Comparison of ENCODE assay signal across 21 cellular contexts in the genomic region with DNA sequence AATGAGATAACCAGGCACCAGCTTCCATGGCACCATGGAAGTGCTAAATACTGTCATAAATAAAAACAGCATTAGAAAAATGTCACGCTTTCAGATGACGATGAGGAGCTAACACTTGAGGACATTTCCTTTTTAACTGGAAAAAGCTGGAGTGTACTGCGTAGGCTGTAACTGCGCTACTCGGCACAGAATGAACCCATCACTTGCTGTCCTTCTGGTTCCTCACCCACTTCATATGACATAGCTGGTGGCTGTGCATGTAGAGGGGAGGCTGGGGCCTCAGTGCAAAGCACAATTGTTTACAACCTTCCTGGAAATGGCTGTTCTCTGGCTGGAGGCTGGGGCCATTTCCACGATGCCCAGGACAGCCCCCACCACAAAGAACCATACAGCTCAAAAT.
"Had no signal": no experiment of that assay in that cellular context is flagged by ENCODE, and none has a peak within 500 bp of the region (broad histone marks: within the 10 kb centered on the region; RNA-seq: fewer than 3 reads in every experiment).

No MANE protein-coding gene starts in this region.

- H3K9me3 Mint-ChIP-seq: activated T-cell treated with anti-CD3 and anti-CD28 coated beads, Interleukin-2, amount 50 U/mL, for 72 hours; central memory CD8-positive, alpha-beta T cell; stimulated activated memory B cell treated with anti-CD40 and anti-IgM and Interleukin-4, amounts not matched to agents 10 μg/mL and 1 μg/mL and 100 μg/mL, for 72 hours had no signal

- H3K27ac ChIP-seq: sigmoid colon, suprapubic skin had no signal

- H3K4me1 Mint-ChIP-seq: central memory CD8-positive, alpha-beta T cell; mesothelial cell of epicardium; naive thymus-derived CD4-positive, alpha-beta T cell; stimulated activated memory B cell treated with anti-CD40 and anti-IgM and Interleukin-4, amounts not matched to agents 10 μg/mL and 1 μg/mL and 100 μg/mL, for 72 hours; stimulated activated naive CD8-positive, alpha-beta T cell treated with anti-CD3 and anti-CD28 coated beads, Interleukin-15, amount 100 ng/mL, for 72 hours had no signal

- H3K4me3 Mint-ChIP-seq: activated T-cell treated with anti-CD3 and anti-CD28 coated beads, Interleukin-2, amount 50 U/mL, for 72 hours; central memory CD8-positive, alpha-beta T cell; mesothelial cell of epicardium; naive thymus-derived CD4-positive, alpha-beta T cell; stimulated activated memory B cell treated with anti-CD40 and anti-IgM and Interleukin-4, amounts not matched to agents 10 μg/mL and 1 μg/mL and 100 μg/mL, for 72 hours; stimulated activated naive CD8-positive, alpha-beta T cell treated with anti-CD3 and anti-CD28 coated beads, Interleukin-15, amount 100 ng/mL, for 72 hours had no signal

- DNase-seq: activated CD4-positive, alpha-beta T cell treated with anti-CD3 and anti-CD28 coated beads for 4 hours; activated CD4-positive, alpha-beta T cell treated with anti-CD3 and anti-CD28 coated beads, Interleukin-2, amount 50 U/mL, for 4 hours; activated CD4-positive, CD25-positive, alpha-beta regulatory T cell; activated naive CD4-positive, alpha-beta T cell; activated T-cell treated with anti-CD3 and anti-CD28 coated beads for 4 hours; activated T-cell treated with anti-CD3 and anti-CD28 coated beads, Interleukin-2, amount 50 U/mL, for 72 hours; effector memory CD4-positive, alpha-beta T cell; head of caudate nucleus; left cardiac atrium; mammary epithelial cell; naive thymus-derived CD4-positive, alpha-beta T cell; sigmoid colon; small intestine; stimulated activated CD4-positive, alpha-beta T cell treated with anti-CD3 and anti-CD28 coated beads, Interleukin-1b, Interleukin-23, amount 100 ng/mL, for 48 hours; stimulated activated CD4-positive, alpha-beta T cell treated with anti-CD3 and anti-CD28 coated beads, Interleukin-4, amount 100 ng/mL, for 4 hours; stimulated activated CD8-positive, alpha-beta memory T cell treated with anti-CD3 and anti-CD28 coated beads, Interleukin-4, amount 100 ng/mL, for 48 hours; stimulated activated naive CD8-positive, alpha-beta T cell treated with anti-CD3 and anti-CD28 coated beads, Interleukin-15, amount 100 ng/mL, for 72 hours had no signal

- H3K27ac Mint-ChIP-seq: activated T-cell treated with anti-CD3 and anti-CD28 coated beads, Interleukin-2, amount 50 U/mL, for 72 hours; mesothelial cell of epicardium; naive thymus-derived CD4-positive, alpha-beta T cell; stimulated activated memory B cell treated with anti-CD40 and anti-IgM and Interleukin-4, amounts not matched to agents 10 μg/mL and 1 μg/mL and 100 μg/mL, for 72 hours; stimulated activated naive CD8-positive, alpha-beta T cell treated with anti-CD3 and anti-CD28 coated beads, Interleukin-15, amount 100 ng/mL, for 72 hours had no signal

- H3K27me3 Mint-ChIP-seq: central memory CD8-positive, alpha-beta T cell; naive thymus-derived CD4-positive, alpha-beta T cell; stimulated activated memory B cell treated with anti-CD40 and anti-IgM and Interleukin-4, amounts not matched to agents 10 μg/mL and 1 μg/mL and 100 μg/mL, for 72 hours; stimulated activated naive CD8-positive, alpha-beta T cell treated with anti-CD3 and anti-CD28 coated beads, Interleukin-15, amount 100 ng/mL, for 72 hours had no signal
